In the genomic region with DNA sequence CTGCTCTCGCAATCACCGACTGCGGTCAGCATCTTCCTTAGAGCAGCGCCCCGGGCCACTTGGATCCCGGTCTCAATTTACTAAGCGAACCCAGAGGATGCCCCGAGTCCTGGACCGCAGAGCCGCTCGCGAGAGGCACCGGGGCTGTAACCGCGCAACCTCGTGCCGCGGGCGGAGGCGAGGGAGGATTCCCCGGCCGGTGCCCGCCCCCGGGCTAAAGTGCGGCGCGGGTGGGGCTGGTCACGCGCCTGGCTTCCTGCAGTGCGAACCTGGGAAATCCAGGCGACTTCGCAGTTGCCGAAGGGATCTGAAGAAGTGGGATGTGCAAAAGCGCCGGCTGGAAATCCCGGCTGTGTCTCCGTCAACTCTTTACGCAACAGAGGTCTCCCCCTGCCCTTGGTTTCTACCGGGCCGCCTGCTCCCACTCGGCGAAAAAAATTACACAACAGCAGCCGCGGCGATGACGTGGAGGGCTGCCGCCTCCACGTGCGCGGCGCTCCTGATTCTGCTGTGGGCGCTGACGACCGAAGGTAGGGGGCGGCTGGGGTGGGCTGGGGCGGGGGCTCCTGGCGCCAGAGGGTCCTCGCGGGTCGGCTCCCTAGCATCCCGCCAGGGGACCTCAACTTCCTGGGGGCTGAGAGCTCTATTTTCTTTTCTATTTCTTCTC, we compare ENCODE assay signal across 8 cellular contexts. TPM values are rescaled to one million over a fixed set of nuclear protein-coding genes. Genes with fewer than 3 reads are reported as not detected.
A peak's percentile ranks its signal among the peaks of the same experiment; 100 is the strongest.
DNase-seq lines count a peak whose midpoint lies in the region; ATAC-seq lines count a peak whose summit lies in the region.

A gene with protein sequence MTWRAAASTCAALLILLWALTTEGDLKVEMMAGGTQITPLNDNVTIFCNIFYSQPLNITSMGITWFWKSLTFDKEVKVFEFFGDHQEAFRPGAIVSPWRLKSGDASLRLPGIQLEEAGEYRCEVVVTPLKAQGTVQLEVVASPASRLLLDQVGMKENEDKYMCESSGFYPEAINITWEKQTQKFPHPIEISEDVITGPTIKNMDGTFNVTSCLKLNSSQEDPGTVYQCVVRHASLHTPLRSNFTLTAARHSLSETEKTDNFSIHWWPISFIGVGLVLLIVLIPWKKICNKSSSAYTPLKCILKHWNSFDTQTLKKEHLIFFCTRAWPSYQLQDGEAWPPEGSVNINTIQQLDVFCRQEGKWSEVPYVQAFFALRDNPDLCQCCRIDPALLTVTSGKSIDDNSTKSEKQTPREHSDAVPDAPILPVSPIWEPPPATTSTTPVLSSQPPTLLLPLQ (plus strand): TSS at position 291 of the 667 bp plus-strand sequence. CDS start 170 bp downstream, at position 461.

- H3K4me1 ChIP-seq in neuron (ENCODE audit: insufficient read depth, low read length) (peaks cover 12% of the 10 kb centered on the region), stomach smooth muscle (ENCODE audit: control insufficient read depth, insufficient read depth, low read length) (peaks cover 6% of the 10 kb centered on the region)

- H3K36me3 ChIP-seq in neuron (ENCODE audit: insufficient read depth, low read length) (peaks cover 2% of the 10 kb centered on the region), stomach smooth muscle (ENCODE audit: control insufficient read depth in 2 of 2, insufficient read depth in 2 of 2, low read length in 2 of 2) (no peaks in the 10 kb centered on the region)

- H3K27me3 Mint-ChIP-seq in activated naive CD4-positive, alpha-beta T cell treated with anti-CD3 and anti-CD28 coated beads for 36 hours (ENCODE audit: low read depth): peaks cover 7% of the 10 kb centered on the region

- H3K27ac Mint-ChIP-seq in activated naive CD4-positive, alpha-beta T cell treated with anti-CD3 and anti-CD28 coated beads for 36 hours: no peak within 1 kb of the TSS

- H3K27ac ChIP-seq in stomach smooth muscle (ENCODE audit: low read length): peak within 1 kb of the TSS; percentile 69

- intact Hi-C loops in activated naive CD4-positive, alpha-beta T cell treated with anti-CD3 and anti-CD28 coated beads for 36 hours (cut with micrococcal nuclease): loop anchor here (1.0 to 5.0 kb wide), 8 partner anchors 74 to 661 kb away; a partner anchor contains a TSS

- H3K4me1 Mint-ChIP-seq in activated naive CD4-positive, alpha-beta T cell treated with anti-CD3 and anti-CD28 coated beads for 36 hours (ENCODE audit: low read depth): peaks cover 25% of the 10 kb centered on the region

- H3K9me3 Mint-ChIP-seq in activated naive CD4-positive, alpha-beta T cell treated with anti-CD3 and anti-CD28 coated beads for 36 hours: no peaks in the 10 kb centered on the region

- H2AFZ ChIP-seq in neuron (ENCODE audit: low read depth, low read length): peak within 1 kb of the TSS; percentile 97

- H3K36me3 Mint-ChIP-seq in activated naive CD4-positive, alpha-beta T cell treated with anti-CD3 and anti-CD28 coated beads for 36 hours (ENCODE audit: low read depth): no peaks in the 10 kb centered on the region

- H3K4me3 ChIP-seq in neuron (ENCODE audit: low read length) (peak within 1 kb of the TSS; percentile 88), stomach smooth muscle (ENCODE audit: low read length in 2 of 2) (peak within 1 kb of the TSS; percentile 82 to 91)

- H3K9me3 ChIP-seq in neuron (ENCODE audit: low read length) (no peaks in the 10 kb centered on the region), stomach smooth muscle (ENCODE audit: control insufficient read depth in 2 of 2, low read length in 2 of 2) (no peaks in the 10 kb centered on the region)

- H3K4me3 Mint-ChIP-seq in activated naive CD4-positive, alpha-beta T cell treated with anti-CD3 and anti-CD28 coated beads for 36 hours: peak within 1 kb of the TSS; percentile 81

- peak within 1 kb of the TSS; percentile 42 to 72 for H3K9ac ChIP-seq in stomach smooth muscle (ENCODE audit: low read length in 2 of 2)

- DNase-seq in CD1c-positive myeloid dendritic cell (ENCODE audit: extremely low spot score): peak; percentile 92
- DNase-seq in SK-N-DZ (ENCODE audit: low spot score): peak; percentile 72
- DNase-seq in activated naive CD4-positive, alpha-beta T cell treated with anti-CD3 and anti-CD28 coated beads for 36 hours: peak; percentile 62
- DNase-seq in germinal center (ENCODE audit: low spot score): peak; percentile 59

- ATAC-seq in HG03432 (IDR thresholded peaks at IDR 0.05; ENCODE audit: unreplicated experiment) (peak; percentile 40), HG02678 (IDR thresholded peaks at IDR 0.05; ENCODE audit: unreplicated experiment) (no peak)

- H3K27me3 ChIP-seq in neuron (ENCODE audit: insufficient read depth, low read length) (no peaks in the 10 kb centered on the region), stomach smooth muscle (ENCODE audit: control insufficient read depth in 1 of 2, insufficient read depth in 2 of 2, low read length in 2 of 2) (no peaks in the 10 kb centered on the region)

- CTCF ChIA-PET in activated naive CD4-positive, alpha-beta T cell treated with anti-CD3 and anti-CD28 coated beads for 36 hours (lab: Charles Lee): no interaction called here

RNA-seq across cellular contexts. Expression of the gene that starts here (rescaled TPM):
- 18.4 and 24.1 TPM in 2 replicates for polyA plus RNA-seq in SK-N-DZ (2014; cell fraction: cytosol; rRNA removed)
- polyA plus RNA-seq in SK-N-DZ (2014; cell fraction: nucleus; rRNA removed): 28.3 and 50.0 TPM in 2 replicates
- total RNA-seq in activated naive CD4-positive, alpha-beta T cell treated with anti-CD3 and anti-CD28 coated beads for 36 hours: under 1 TPM; 0.72 TPM

Comparison
In these comparisons a context has a peak if more than half of its experiments do, and no peak if none do; other contexts are left out.
1. Peak in DNase-seq in activated naive CD4-positive, alpha-beta T cell treated with anti-CD3 and anti-CD28 coated beads for 36 hours; RNA of the gene not detected or under 1 TPM.